2 cellular contexts compared by ENCODE assay signal in the genomic region with DNA sequence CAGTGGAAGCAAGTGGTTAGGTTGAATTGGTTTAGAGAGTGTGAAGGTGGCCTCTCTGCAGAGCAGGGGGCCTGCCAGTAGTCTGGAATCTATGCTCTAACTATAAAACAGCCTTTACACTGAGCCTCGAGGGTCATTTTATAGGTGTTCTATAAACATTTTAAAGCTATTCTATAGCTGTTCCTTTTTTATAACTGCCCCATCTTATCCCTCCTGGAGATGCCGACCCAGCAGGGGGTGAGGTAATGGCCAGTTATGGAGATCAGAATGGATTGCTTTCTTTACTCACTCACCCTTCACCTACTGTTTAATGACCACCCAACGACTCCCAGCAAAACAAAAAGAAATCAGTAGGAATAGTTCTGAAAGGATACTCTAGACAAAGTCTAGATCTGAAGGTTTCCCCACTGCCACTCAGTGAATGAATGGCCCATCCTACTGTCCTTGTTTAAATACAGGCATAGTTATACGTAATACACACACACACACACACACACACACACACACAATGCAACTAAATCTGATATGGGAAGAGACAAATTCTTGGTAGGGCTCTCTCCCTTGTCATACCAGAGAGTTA.
TF ChIP-seq lines count a peak whose summit lies in the region.

No MANE protein-coding gene starts in this region.

TF ChIP-seq in HEK293T, 16 proteins besides CTCF, POLR2A, EP300 and RAD21 (continued from another document):
- TF ChIP-seq ZNF384 (IDR thresholded peaks at IDR 0.05) (peak; percentile 26; the same call in 1 of the 2 replicates), CTBP1 (IDR thresholded peaks at IDR 0.05; ENCODE audit: borderline replicate concordance) (peak; percentile 95), FOXA1 (IDR thresholded peaks at IDR 0.05) (no peak; the same call in 1 of the 2 replicates), ARNT (IDR thresholded peaks at IDR 0.05) (peak; percentile 80), FOXM1 (IDR thresholded peaks at IDR 0.05; ENCODE audit: borderline replicate concordance) (peak; percentile 62; the same call in 1 of the 2 replicates), L3MBTL2 (conservative IDR thresholded peaks at IDR 0.05) (no peak), NFRKB (IDR thresholded peaks at IDR 0.05) (no peak), LEF1 (IDR thresholded peaks at IDR 0.05; ENCODE audit: borderline replicate concordance) (peak; percentile 72; the same call in 1 of the 2 replicates)

TF ChIP-seq in H1, 55 proteins besides CTCF, POLR2A, EP300 and RAD21 (continued from another document):
- TF ChIP-seq, protein P1, sequence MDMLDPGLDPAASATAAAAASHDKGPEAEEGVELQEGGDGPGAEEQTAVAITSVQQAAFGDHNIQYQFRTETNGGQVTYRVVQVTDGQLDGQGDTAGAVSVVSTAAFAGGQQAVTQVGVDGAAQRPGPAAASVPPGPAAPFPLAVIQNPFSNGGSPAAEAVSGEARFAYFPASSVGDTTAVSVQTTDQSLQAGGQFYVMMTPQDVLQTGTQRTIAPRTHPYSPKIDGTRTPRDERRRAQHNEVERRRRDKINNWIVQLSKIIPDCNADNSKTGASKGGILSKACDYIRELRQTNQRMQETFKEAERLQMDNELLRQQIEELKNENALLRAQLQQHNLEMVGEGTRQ (IDR thresholded peaks at IDR 0.05; ENCODE audit: low read length), result no peak
TF ChIP-seq in H1: peak in this region for 0.
